Comparison of ENCODE assay signal across 15 cellular contexts in the genomic region with DNA sequence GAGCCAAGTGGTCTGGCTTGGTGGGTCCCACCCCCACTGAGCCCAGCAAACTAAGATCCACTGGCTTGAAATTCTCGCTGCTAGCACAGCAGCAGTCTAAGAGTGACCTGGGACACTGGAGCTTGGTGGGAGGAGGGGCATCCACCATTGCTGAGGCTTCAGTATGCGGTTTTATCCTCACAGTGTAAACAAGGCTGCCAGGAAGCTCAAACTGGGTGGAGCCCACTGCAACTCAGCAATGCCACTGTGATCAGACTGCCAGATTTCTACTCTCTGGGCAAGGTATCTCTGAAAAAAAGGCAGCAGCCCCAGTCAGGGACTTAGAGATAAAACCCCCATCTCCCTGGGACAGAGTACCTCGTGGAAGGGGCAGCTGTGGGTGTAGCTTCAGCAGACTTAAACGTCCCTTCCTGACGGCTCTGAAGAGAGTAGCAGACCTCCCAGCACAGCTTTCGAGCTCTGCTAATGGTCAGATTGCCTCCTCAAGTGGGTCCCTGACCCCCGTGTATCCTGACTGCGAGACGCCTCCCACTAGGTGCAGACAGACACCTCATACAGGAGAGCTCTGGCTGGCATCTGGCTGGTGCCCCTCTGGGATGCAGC. TPM values are rescaled to one million over a fixed set of nuclear protein-coding genes. Genes with fewer than 3 reads are reported as not detected.
A peak's percentile ranks its signal among the peaks of the same experiment; 100 is the strongest.
DNase-seq lines count a peak whose midpoint lies in the region; ATAC-seq, FAIRE-seq and TF ChIP-seq lines count a peak whose summit lies in the region.
"Had no signal": no experiment of that assay in that cellular context is flagged by ENCODE, and none has a peak within 500 bp of the region (broad histone marks: within the 10 kb centered on the region; RNA-seq: fewer than 3 reads in every experiment).

No MANE protein-coding gene starts in this region.

- intact Hi-C loops in activated naive CD4-positive, alpha-beta T cell treated with anti-CD3 and anti-CD28 coated beads for 36 hours (cut with micrococcal nuclease): no loop called here
- intact Hi-C loops in PC-3 (cut with micrococcal nuclease): loop anchor here (10.0 kb wide), 1 partner anchor 1032 kb away; the partner anchor contains the start of gene LARS1

- peaks cover 7% of the 10 kb centered on the region for H3K9me3 Mint-ChIP-seq in activated naive CD4-positive, alpha-beta T cell treated with anti-CD3 and anti-CD28 coated beads for 36 hours
- peaks cover 11% of the 10 kb centered on the region for H3K9me3 Mint-ChIP-seq in stimulated activated effector memory CD8-positive, alpha-beta T cell treated with anti-CD3 and anti-CD28 coated beads, Interleukin-12 subunit alpha, Interleukin-12 subunit beta, amount 100 ng/mL, for 72 hours

- 0 out of 2 replicates have a peak, but pooled peaks cover under 1% of the 10 kb centered on the region for H3K27me3 ChIP-seq in PC-3 (ENCODE audit: low read length)
- no peaks in the 10 kb centered on the region for H3K27me3 ChIP-seq in H1 (replicated peaks in 1 of 4; ENCODE audit: control insufficient read depth in 3 of 4, extremely low read depth in 1 of 4, insufficient read depth in 3 of 4, low read length in 3 of 4)
- H3K27me3 ChIP-seq: pancreas had no signal

- H4K8ac ChIP-seq in H1 (ENCODE audit: extremely low read depth, insufficient read depth, low read length): peak overlapping the region; percentile 15; the same call in 1 of the 2 replicates

- H4K20me1 ChIP-seq in PC-3 (ENCODE audit: low read length): no peaks in the 10 kb centered on the region
- H4K20me1 ChIP-seq in H1 (replicated peaks in 1 of 2; ENCODE audit: control insufficient read depth in 1 of 2, insufficient read depth in 2 of 2, low read length in 2 of 2): no peaks in the 10 kb centered on the region

- H2AFZ ChIP-seq in PC-3 (ENCODE audit: low read length): 0 out of 2 replicates have a peak overlapping the region, but pooled peaks have one; percentile 19
- peak overlapping the region; percentile 95 for H2AFZ ChIP-seq in H1 (ENCODE audit: low read length)

- no peaks in the 10 kb centered on the region for H3K9me3 ChIP-seq in PC-3 (ENCODE audit: low read length)
- no peaks in the 10 kb centered on the region for H3K9me3 ChIP-seq in H1 (ENCODE audit: insufficient read depth in 2 of 2, low read depth in 1 of 2, low read length in 1 of 2)
- H3K9me3 ChIP-seq: left ventricle myocardium inferior, pancreas, tibial artery had no signal

- H3K4ac ChIP-seq in H1 (replicated peaks; ENCODE audit: insufficient read length, low read depth, low read length): no peak overlapping the region

- H3K4me2 ChIP-seq in PC-3 (ENCODE audit: low read length) (peak overlapping the region; percentile 42), H1 (ENCODE audit: insufficient read depth in 1 of 2, low read depth in 2 of 2, low read length in 2 of 2) (peak overlapping the region; percentile 25 to 60; a peak in 3 of 4 replicates)

- no peak for TF ChIP-seq RAD21 in H1 (IDR thresholded peaks at IDR 0.05 in 1 of 2, conservative IDR thresholded peaks at IDR 0.05 in 1 of 2; ENCODE audit: low read depth in 2 of 2, low read length in 2 of 2)

- no peak for TF ChIP-seq EP300 in H1 (IDR thresholded peaks at IDR 0.05; ENCODE audit: borderline replicate concordance in 1 of 2, low read depth in 2 of 2, low read length in 2 of 2)

- 66% methylated on average over 9 of the region's 9 CpGs; no CpG with 5 or more reads in 1 of the 2 experiments for WGBS in H1 (ENCODE audit: extremely low coverage in 1 of 2, insufficient coverage in 1 of 2, insufficient read length in 1 of 2, insufficient replicate concordance in 2 of 2, low coverage in 1 of 2, low lambda C conversion rate in 2 of 2, missing lambda C conversion rate in 1 of 2), 2 experiments

- no peak overlapping the region for H3K4me3 Mint-ChIP-seq in activated naive CD4-positive, alpha-beta T cell treated with anti-CD3 and anti-CD28 coated beads for 36 hours
- H3K4me3 Mint-ChIP-seq in stimulated activated effector memory CD8-positive, alpha-beta T cell treated with anti-CD3 and anti-CD28 coated beads, Interleukin-12 subunit alpha, Interleukin-12 subunit beta, amount 100 ng/mL, for 72 hours: no peak overlapping the region

- FAIRE-seq in H1 (lab: Jason Lieb, UNC): peak; percentile 55
- FAIRE-seq: G401.6, pancreas had no signal

- H3K36me3 Mint-ChIP-seq in activated naive CD4-positive, alpha-beta T cell treated with anti-CD3 and anti-CD28 coated beads for 36 hours (ENCODE audit: low read depth): no peaks in the 10 kb centered on the region
- no peaks in the 10 kb centered on the region for H3K36me3 Mint-ChIP-seq in stimulated activated effector memory CD8-positive, alpha-beta T cell treated with anti-CD3 and anti-CD28 coated beads, Interleukin-12 subunit alpha, Interleukin-12 subunit beta, amount 100 ng/mL, for 72 hours

- H2BK120ac ChIP-seq in H1 (replicated peaks; ENCODE audit: low read depth, low read length): no peak overlapping the region

- H3K4me3 ChIP-seq in PC-3 (ENCODE audit: low read length) (no peak overlapping the region), H1 (ENCODE audit: extremely low read depth in 1 of 4, insufficient read depth in 2 of 4, low read depth in 3 of 4, low read length in 4 of 4) (no peak overlapping the region)
- H3K4me3 ChIP-seq: left ventricle myocardium inferior, pancreas, tibial artery had no signal

- H3K79me2 ChIP-seq in PC-3 (ENCODE audit: low read length) (no peaks in the 10 kb centered on the region), H1 (ENCODE audit: control insufficient read depth in 1 of 2, insufficient read depth in 2 of 2, low read length in 2 of 2) (no peaks in the 10 kb centered on the region)

- TF ChIP-seq CTCF in PC-3 (conservative IDR thresholded peaks at IDR 0.05; ENCODE audit: low read depth, low read length): no peak
- no peak for TF ChIP-seq CTCF in H1 (IDR thresholded peaks at IDR 0.05; ENCODE audit: control extremely low read depth in 1 of 3, insufficient read depth in 1 of 3, low read depth in 1 of 3, low read length in 3 of 3)
- no peak for TF ChIP-seq CTCF in GM10248 (IDR thresholded peaks at IDR 0.05; ENCODE audit: control extremely low read depth, extremely low read depth, low read depth, missing control alignments)

- peaks cover 6% of the 10 kb centered on the region for H3K27me3 Mint-ChIP-seq in activated naive CD4-positive, alpha-beta T cell treated with anti-CD3 and anti-CD28 coated beads for 36 hours (ENCODE audit: low read depth)

- no peak; a peak in 1 of 3 replicates for TF ChIP-seq POLR2A in H1 (IDR thresholded peaks at IDR 0.05; ENCODE audit: control extremely low read depth in 1 of 2, low read depth in 2 of 2, low read length in 2 of 2)

- H3K27ac ChIP-seq in PC-3 (ENCODE audit: low read length) (no peak overlapping the region), H1 (ENCODE audit: low read depth, low read length) (no peak overlapping the region)
- H3K27ac ChIP-seq: epithelial cell of prostate, left ventricle myocardium inferior, pancreas, tibial artery had no signal

- H3K23me2 ChIP-seq in H1 (ENCODE audit: low read depth, low read length): no peaks in the 10 kb centered on the region

- H3K4me1 ChIP-seq in PC-3 (ENCODE audit: insufficient read depth, low read length) (peaks cover 5% of the 10 kb centered on the region), H1 (replicated peaks in 1 of 4; ENCODE audit: control insufficient read depth in 3 of 4, insufficient read depth in 4 of 4, low read length in 3 of 4) (peaks cover 6 to 10% (median 9%) of the 10 kb centered on the region in 4 experiments)
- H3K4me1 ChIP-seq: left ventricle myocardium inferior, pancreas, tibial artery had no signal

- H2BK15ac ChIP-seq in H1 (ENCODE audit: low read length): peak overlapping the region; percentile 53; the same call in 1 of the 2 replicates

- H3K56ac ChIP-seq in H1 (replicated peaks; ENCODE audit: insufficient read length, low read depth, low read length): no peak overlapping the region

- POLR2A ChIA-PET in PC-3 (lab: Charles Lee; ENCODE audit: unreplicated experiment): no interaction called here
- POLR2A ChIA-PET in H1 (lab: Charles Lee; ENCODE audit: partially characterized antibody): no interaction called here
- POLR2A ChIA-PET in GM10248 (lab: Yijun Ruan, JAX): no interaction called here

- BruUV-seq in PC-3 (replicated peaks; lab: Mats Ljungman, UMichigan): no TSS peak

- H3K36me3 ChIP-seq in PC-3 (ENCODE audit: low read depth, low read length) (no peaks in the 10 kb centered on the region), H1 (ENCODE audit: control insufficient read depth in 2 of 4, insufficient read depth in 4 of 4, low read length in 3 of 4) (no peaks in the 10 kb centered on the region)
- H3K36me3 ChIP-seq: left ventricle myocardium inferior, pancreas, tibial artery had no signal

- peak; percentile 100 for ATAC-seq in PC-3
- ATAC-seq in stimulated activated effector memory CD8-positive, alpha-beta T cell treated with anti-CD3 and anti-CD28 coated beads, Interleukin-12 subunit alpha, Interleukin-12 subunit beta, amount 100 ng/mL, for 72 hours: peak; percentile 49
- no peak for ATAC-seq in esophagus mucosa
- no peak for ATAC-seq in GM21576 (IDR thresholded peaks at IDR 0.05; ENCODE audit: unreplicated experiment)

- no peaks in the 10 kb centered on the region for H3K79me1 ChIP-seq in H1 (ENCODE audit: low read depth, low read length)

- no peaks in the 10 kb centered on the region for H3K9me2 ChIP-seq in PC-3 (replicated peaks; ENCODE audit: low read length)

- no peak overlapping the region for H4K91ac ChIP-seq in H1 (replicated peaks; ENCODE audit: insufficient read length, low read length)

- peak; percentile 8 for DNase-seq in activated naive CD4-positive, alpha-beta T cell treated with anti-CD3 and anti-CD28 coated beads for 36 hours
- no peak for DNase-seq in activated naive CD4-positive, alpha-beta T cell treated with anti-CD3 and anti-CD28 coated beads, Interleukin-2, amount 50 U/mL, for 16 hours
- peak; percentile 66 for DNase-seq in PC-3
- DNase-seq in H1 (ENCODE audit: low read depth in 1 of 2, low spot score in 2 of 2): peak in 1 of 2 experiments; percentile 52
- no peak for DNase-seq in stimulated activated effector memory CD8-positive, alpha-beta T cell treated with anti-CD3 and anti-CD28 coated beads, Interleukin-12 subunit alpha, Interleukin-12 subunit beta, amount 100 ng/mL, for 72 hours (ENCODE audit: low spot score in 2 of 2)
- no peak for DNase-seq in GM10248 (ENCODE audit: extremely low spot score)
- DNase-seq: amniotic stem cell, left ventricle myocardium inferior, NCI-H187 treated with DMSO at 0.1 percent for 48 hours, pancreas, tibial artery had no signal

- H4K5ac ChIP-seq in H1 (ENCODE audit: insufficient read length, low read depth, low read length): no peak overlapping the region

- H2BK12ac ChIP-seq in H1 (ENCODE audit: low read depth, low read length): peak overlapping the region; percentile 63; the same call in 1 of the 2 replicates

- CTCF ChIA-PET in activated naive CD4-positive, alpha-beta T cell treated with anti-CD3 and anti-CD28 coated beads for 36 hours (lab: Charles Lee): no interaction called here
- CTCF ChIA-PET in PC-3 (lab: Charles Lee): no interaction called here
- CTCF ChIA-PET in H1 (lab: Charles Lee; ENCODE audit: partially characterized antibody): interaction anchor here (1.0 to 1.9 kb wide), 7 partner anchors 15 to 362 kb away, joined by 3 to 13 read pairs (median 5); no protein-coding TSS in a partner anchor
- CTCF ChIA-PET in GM10248 (lab: Yijun Ruan, JAX): interaction anchor here (0.9 to 2.3 kb wide), 3 partner anchors 8 to 49 kb away, joined by 3 to 8 read pairs (median 3); no protein-coding TSS in a partner anchor

- H3K23ac ChIP-seq in H1 (ENCODE audit: insufficient read length): no peak overlapping the region

- peak overlapping the region; percentile 88; the same call in 1 of the 2 replicates for H2BK20ac ChIP-seq in H1 (ENCODE audit: low read length)

- H3K9ac ChIP-seq in PC-3 (ENCODE audit: low read length): no peak overlapping the region
- no peak overlapping the region for H3K9ac ChIP-seq in H1 (replicated peaks in 1 of 4; ENCODE audit: extremely low read depth in 1 of 4, low read depth in 3 of 4, low read length in 3 of 4)

- H3F3A ChIP-seq in PC-3 (ENCODE audit: low read length, unreplicated experiment): no peaks in the 10 kb centered on the region

- H3K14ac ChIP-seq in H1 (ENCODE audit: insufficient read length): no peak overlapping the region

- no peak overlapping the region; the same call in 1 of the 2 replicates for H3K18ac ChIP-seq in H1 (ENCODE audit: extremely low read depth, low read length)

- H3K27ac Mint-ChIP-seq in activated naive CD4-positive, alpha-beta T cell treated with anti-CD3 and anti-CD28 coated beads for 36 hours: peak overlapping the region; percentile 46
- H3K27ac Mint-ChIP-seq in stimulated activated effector memory CD8-positive, alpha-beta T cell treated with anti-CD3 and anti-CD28 coated beads, Interleukin-12 subunit alpha, Interleukin-12 subunit beta, amount 100 ng/mL, for 72 hours: peak overlapping the region; percentile 60

- H2AK5ac ChIP-seq in H1 (ENCODE audit: low read depth, low read length): no peak overlapping the region

- H2BK5ac ChIP-seq in H1 (ENCODE audit: low read depth, low read length): 0 out of 2 replicates have a peak overlapping the region, but pooled peaks have one; percentile 13

- H3K4me1 Mint-ChIP-seq in activated naive CD4-positive, alpha-beta T cell treated with anti-CD3 and anti-CD28 coated beads for 36 hours (ENCODE audit: low read depth): no peaks in the 10 kb centered on the region
- peaks cover 19% of the 10 kb centered on the region for H3K4me1 Mint-ChIP-seq in stimulated activated effector memory CD8-positive, alpha-beta T cell treated with anti-CD3 and anti-CD28 coated beads, Interleukin-12 subunit alpha, Interleukin-12 subunit beta, amount 100 ng/mL, for 72 hours

RNA-seq across cellular contexts. Expression of gene STK32A, which starts 18.2 kb away (rescaled TPM):
- total RNA-seq in activated naive CD4-positive, alpha-beta T cell treated with anti-CD3 and anti-CD28 coated beads for 36 hours: not detected
- total RNA-seq in PC-3 (2014; rRNA removed) (0.92 and 6.8 TPM in 2 replicates), esophagus mucosa (0.04 TPM)
- 1.5 and 2.5 TPM in 2 replicates for total RNA-seq in H1 (2021; fragmentation: NEBNext Ultra II Directional; extraction: Animal tissue kit (Norgen Biotek cat#: 25700))
- 0.52 and 1.3 TPM in 2 replicates for polyA plus RNA-seq in H1 (2011; rRNA removed)
- 0.81 TPM for polyA plus RNA-seq in H1 (2011; cell fraction: cytosol; rRNA removed)
- 1.5 TPM for polyA plus RNA-seq in H1 (2011; cell fraction: nucleus; rRNA removed)
- polyA plus RNA-seq in H1 (2012, experiment 1 of 2): 0.99 to 1.7 TPM (median 1.4 TPM) in 4 replicates
- polyA plus RNA-seq in H1 (2012, experiment 2 of 2): 0.07 TPM
- 0.93 TPM for polyA plus RNA-seq in H1 (2013, experiment 1 of 2)
- polyA plus RNA-seq in H1 (2013, experiment 2 of 2): 1.3 TPM
- polyA minus RNA-seq in H1 (2011; rRNA and poly(A)+ RNA removed): 3.5 and 6.0 TPM in 2 replicates
- 2.4 TPM for polyA minus RNA-seq in H1 (2011; cell fraction: cytosol; rRNA and poly(A)+ RNA removed)
- 11.8 TPM for polyA minus RNA-seq in H1 (2011; cell fraction: nucleus; rRNA and poly(A)+ RNA removed)

Comparison
In these comparisons a context has a peak if more than half of its experiments do, and no peak if none do; other contexts are left out.
1. DNase-seq: peak in activated naive CD4-positive, alpha-beta T cell treated with anti-CD3 and anti-CD28 coated beads for 36 hours (single experiment) and PC-3 (single experiment); none in activated naive CD4-positive, alpha-beta T cell treated with anti-CD3 and anti-CD28 coated beads, Interleukin-2, amount 50 U/mL, for 16 hours (single experiment), stimulated activated effector memory CD8-positive, alpha-beta T cell treated with anti-CD3 and anti-CD28 coated beads, Interleukin-12 subunit alpha, Interleukin-12 subunit beta, amount 100 ng/mL, for 72 hours (0 of 2) and GM10248 (single experiment).
2. ATAC-seq: peak in PC-3 (single experiment) and stimulated activated effector memory CD8-positive, alpha-beta T cell treated with anti-CD3 and anti-CD28 coated beads, Interleukin-12 subunit alpha, Interleukin-12 subunit beta, amount 100 ng/mL, for 72 hours (single experiment); none in esophagus mucosa (single experiment) and GM21576 (single experiment).
3. CTCF ChIA-PET loops: an anchor here in H1 (1.0 to 1.9 kb wide) and GM10248 (0.9 to 2.3 kb wide); none called in activated naive CD4-positive, alpha-beta T cell treated with anti-CD3 and anti-CD28 coated beads for 36 hours and PC-3.